In the genomic region with DNA sequence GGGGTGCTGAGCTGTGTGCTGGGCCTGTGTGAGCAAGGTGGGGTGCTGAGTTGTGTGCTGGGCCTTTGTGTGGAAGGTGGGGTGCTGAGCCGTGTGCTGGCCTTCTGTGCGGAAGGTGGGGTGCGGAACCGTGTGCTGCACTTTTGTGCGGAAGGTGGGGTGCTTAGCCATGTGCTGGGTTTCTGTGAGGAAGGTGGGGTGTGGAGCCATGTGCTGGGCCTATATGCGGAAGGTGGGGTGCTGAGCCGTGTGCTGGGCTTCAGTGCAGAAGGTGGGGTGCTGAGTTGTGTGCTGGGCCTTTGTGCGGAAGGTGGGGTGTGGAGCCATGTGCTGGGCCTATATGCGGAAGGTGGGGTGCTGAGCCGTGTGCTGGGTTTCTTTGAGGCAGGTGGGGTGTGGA, we compare ENCODE assay signal across 28 cellular contexts.
"Had no signal": no experiment of that assay in that cellular context is flagged by ENCODE, and none has a peak within 500 bp of the region (broad histone marks: within the 10 kb centered on the region; RNA-seq: fewer than 3 reads in every experiment).

No MANE protein-coding gene starts in this region.

- H3K27ac Mint-ChIP-seq: activated naive CD4-positive, alpha-beta T cell treated with anti-CD3 and anti-CD28 coated beads for 36 hours; activated naive CD8-positive, alpha-beta T cell treated with anti-CD3 and anti-CD28 coated beads for 36 hours; activated T-helper 1 cell treated with anti-CD3 and anti-CD28 coated beads, Interleukin-12 subunit alpha, Interleukin-12 subunit beta, Interleukin-2, Interleukin-4 antibody, amounts not matched to agents 30 ng/mL and 10 ng/mL and 1 ng/mL, durations not matched to agents 14 hours and 24 hours and 36 hours; effector memory CD8-positive, alpha-beta T cell; immature natural killer cell; naive thymus-derived CD8-positive, alpha-beta T cell had no signal

- H3K36me3 ChIP-seq: brain microvascular endothelial cell, heart left ventricle, neutrophil, ovary, prostate gland, tibial nerve, vagina had no signal

- H3K9me3 ChIP-seq: neutrophil, ovary, prostate gland, vagina had no signal

- DNase-seq: activated CD4-positive, alpha-beta T cell treated with anti-CD3 and anti-CD28 coated beads for 48 hours; activated CD4-positive, alpha-beta T cell treated with anti-CD3 and anti-CD28 coated beads, Interleukin-2, amount 50 U/mL, for 48 hours; activated CD8-positive, alpha-beta memory T cell treated with anti-CD3 and anti-CD28 coated beads, Interleukin-2, amount 50 U/mL, for 4 hours; activated effector memory CD4-positive, alpha-beta T cell treated with anti-CD3 and anti-CD28 coated beads, Interleukin-2, amount 50 U/mL, for 16 hours; activated naive CD4-positive, alpha-beta T cell treated with anti-CD3 and anti-CD28 coated beads for 36 hours; activated naive CD8-positive, alpha-beta T cell treated with anti-CD3 and anti-CD28 coated beads for 36 hours; activated T-cell treated with anti-CD3 and anti-CD28 coated beads, Interleukin-2, amount 50 U/mL, for 1 hour; brain microvascular endothelial cell; cortex of kidney; effector memory CD8-positive, alpha-beta T cell; foreskin fibroblast; heart left ventricle; hypothalamus; immature natural killer cell; kidney; midbrain; naive thymus-derived CD8-positive, alpha-beta T cell; ovary; retina; stimulated activated CD4-positive, alpha-beta T cell treated with anti-CD3 and anti-CD28 coated beads, Interleukin-15, amount 100 ng/mL, for 24 hours; stimulated activated CD4-positive, alpha-beta T cell treated with anti-CD3 and anti-CD28 coated beads, Interleukin-2, amount 100 ng/mL, for 24 hours; stimulated activated naive CD4-positive, alpha-beta T cell treated with Interleukin-2 at 50 U/mL for 16 hours had no signal

- H3K36me3 Mint-ChIP-seq: activated naive CD8-positive, alpha-beta T cell treated with anti-CD3 and anti-CD28 coated beads for 36 hours; immature natural killer cell; naive thymus-derived CD8-positive, alpha-beta T cell had no signal

- H3K27me3 ChIP-seq: brain microvascular endothelial cell, neutrophil, ovary, tibial nerve, vagina had no signal

- H3K27ac ChIP-seq: brain microvascular endothelial cell, heart left ventricle, neutrophil, ovary, prostate gland, tibial nerve, vagina, VCaP had no signal

- H3K4me1 Mint-ChIP-seq: activated naive CD8-positive, alpha-beta T cell treated with anti-CD3 and anti-CD28 coated beads for 36 hours; immature natural killer cell; naive thymus-derived CD8-positive, alpha-beta T cell had no signal

- H3K9me3 Mint-ChIP-seq: activated naive CD4-positive, alpha-beta T cell treated with anti-CD3 and anti-CD28 coated beads for 36 hours; activated naive CD8-positive, alpha-beta T cell treated with anti-CD3 and anti-CD28 coated beads for 36 hours had no signal

- H3K4me3 Mint-ChIP-seq: activated naive CD4-positive, alpha-beta T cell treated with anti-CD3 and anti-CD28 coated beads for 36 hours; activated naive CD8-positive, alpha-beta T cell treated with anti-CD3 and anti-CD28 coated beads for 36 hours; activated T-helper 1 cell treated with anti-CD3 and anti-CD28 coated beads, Interleukin-12 subunit alpha, Interleukin-12 subunit beta, Interleukin-2, Interleukin-4 antibody, amounts not matched to agents 30 ng/mL and 10 ng/mL and 1 ng/mL, durations not matched to agents 14 hours and 24 hours and 36 hours; effector memory CD8-positive, alpha-beta T cell; immature natural killer cell; naive thymus-derived CD8-positive, alpha-beta T cell had no signal

- H3K4me3 ChIP-seq: heart left ventricle, ovary, prostate gland, tibial nerve, vagina had no signal

- H3K27me3 Mint-ChIP-seq: activated naive CD8-positive, alpha-beta T cell treated with anti-CD3 and anti-CD28 coated beads for 36 hours; effector memory CD8-positive, alpha-beta T cell had no signal

- H3K4me1 ChIP-seq: heart left ventricle, prostate gland, tibial nerve, vagina had no signal

- ATAC-seq: effector memory CD8-positive, alpha-beta T cell; naive thymus-derived CD8-positive, alpha-beta T cell had no signal
